8 cellular contexts compared by ENCODE assay signal in the genomic region with DNA sequence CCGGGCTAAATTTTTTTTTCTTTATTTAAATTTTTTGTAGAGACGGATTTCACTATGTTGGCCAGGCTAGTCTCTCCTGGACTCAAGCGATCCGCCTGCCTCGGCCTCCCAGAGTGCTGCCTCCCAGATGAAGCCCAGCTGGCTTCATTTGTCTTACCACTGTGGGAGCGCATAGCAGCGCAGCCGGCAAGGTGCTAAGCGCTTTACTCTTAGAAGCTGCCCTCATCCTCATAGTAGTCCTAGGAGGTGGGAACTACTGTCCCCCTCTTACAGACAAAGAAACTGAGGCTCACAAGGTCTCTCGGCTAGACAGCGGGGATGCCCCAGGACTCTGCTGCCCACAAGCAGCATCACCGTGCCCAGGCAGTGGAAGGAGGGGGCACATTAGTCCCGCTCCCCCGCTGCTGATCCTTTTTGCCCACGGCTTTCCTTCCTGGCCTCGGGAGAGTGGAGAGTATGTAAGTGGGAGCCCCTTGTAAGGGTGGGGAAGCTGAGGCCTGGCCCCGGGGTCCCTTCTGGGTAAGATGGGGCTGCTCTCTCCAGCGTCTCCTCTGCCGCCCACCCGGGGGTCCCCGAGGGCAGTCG. TPM values are rescaled to one million over a fixed set of nuclear protein-coding genes. Genes with fewer than 3 reads are reported as not detected.
DNase-seq lines count a peak whose midpoint lies in the region; ATAC-seq and TF ChIP-seq lines count a peak whose summit lies in the region.

No MANE protein-coding gene starts in this region.

- intact Hi-C loops in MCF 10A (cut with micrococcal nuclease) = no loop called here
- intact Hi-C loops in right lobe of liver (cut with DNase I) = no loop called here
- intact Hi-C loops in thyroid gland (cut with DNase I) = no loop called here

- H3K27ac Mint-ChIP-seq in T-helper 2 cell treated with Interferon-gamma antibody and Interleukin-4, amounts not matched to agents 5 μg/mL and 100 μg/mL, for 36 hours = no peak overlapping the region
- peak overlapping the region; percentile 66 for H3K27ac Mint-ChIP-seq in MCF 10A (ENCODE audit: low read depth, unreplicated experiment)

- H3K4me3 Mint-ChIP-seq in T-helper 2 cell treated with Interferon-gamma antibody and Interleukin-4, amounts not matched to agents 5 μg/mL and 100 μg/mL, for 36 hours = peak overlapping the region; percentile 50
- peak overlapping the region; percentile 68 for H3K4me3 Mint-ChIP-seq in MCF 10A (ENCODE audit: unreplicated experiment)

- H3K4me3 ChIP-seq in right lobe of liver (peak overlapping the region; percentile 49 to 57 (median 51)), thyroid gland (replicated peaks in 1 of 3) (peak overlapping the region; percentile 53 to 78 (median 56))

- DNase-seq in T-helper 2 cell treated with Interferon-gamma antibody and Interleukin-4, amounts not matched to agents 5 μg/mL and 100 μg/mL, for 36 hours (ENCODE audit: low spot score) = no peak
- DNase-seq in T-helper 2 cell = no peak
- DNase-seq in MCF 10A (ENCODE audit: unreplicated experiment) = no peak
- no peak for DNase-seq in right lobe of liver
- DNase-seq in thyroid gland = no peak
- DNase-seq in RPMI8226 = no peak
- no peak for DNase-seq in cortex of kidney (lab: John Stamatoyannopoulos, UW)

- peaks cover 0 to 15% (median 2%) of the 10 kb centered on the region in 4 donors for H3K4me1 ChIP-seq in right lobe of liver
- H3K4me1 ChIP-seq in thyroid gland = peaks cover 8 to 13% of the 10 kb centered on the region in 2 donors

- CTCF ChIA-PET in MCF 10A (lab: Yijun Ruan, JAX) = interaction anchor here (0.7 kb wide), 1 partner anchor 11 kb away, joined by 4 read pairs; no protein-coding TSS in a partner anchor

- ATAC-seq in right lobe of liver (no peak), HG03025 (IDR thresholded peaks at IDR 0.05; ENCODE audit: low FRiP score, unreplicated experiment) (no peak)

- H3K27me3 Mint-ChIP-seq in T-helper 2 cell treated with Interferon-gamma antibody and Interleukin-4, amounts not matched to agents 5 μg/mL and 100 μg/mL, for 36 hours (ENCODE audit: low read depth) = peaks cover 72% of the 10 kb centered on the region
- no peaks in the 10 kb centered on the region for H3K27me3 Mint-ChIP-seq in MCF 10A (ENCODE audit: insufficient read depth, unreplicated experiment)

- POLR2A ChIA-PET in MCF 10A (lab: Yijun Ruan, JAX) = no interaction called here

- H3K27me3 ChIP-seq in right lobe of liver (no peaks in the 10 kb centered on the region), thyroid gland (no peaks in the 10 kb centered on the region)

- TF ChIP-seq CTCF in MCF 10A (IDR thresholded peaks at IDR 0.05; ENCODE audit: unreplicated experiment) = no peak
- TF ChIP-seq CTCF in right lobe of liver (IDR thresholded peaks at IDR 0.05) = no peak
- TF ChIP-seq CTCF in thyroid gland (IDR thresholded peaks at IDR 0.05) = no peak

- 40% methylated on average over 21 of the region's 22 CpGs for WGBS in right lobe of liver (ENCODE audit: insufficient coverage, low coverage, low lambda C conversion rate, missing lambda C conversion rate)
- WGBS in thyroid gland, 2 donors = 40 to 41% methylated on average over 16 to 17 of the region's 22 CpGs

- H3K36me3 ChIP-seq in right lobe of liver = no peaks in the 10 kb centered on the region
- no peaks in the 10 kb centered on the region for H3K36me3 ChIP-seq in thyroid gland

- H3K9me3 ChIP-seq in right lobe of liver (no peaks in the 10 kb centered on the region), thyroid gland (no peaks in the 10 kb centered on the region)

- H3K27ac ChIP-seq in right lobe of liver = no peak overlapping the region
- peak overlapping the region in 2 of 3 donors; percentile 63 to 68 for H3K27ac ChIP-seq in thyroid gland

- H3K4me1 Mint-ChIP-seq in T-helper 2 cell treated with Interferon-gamma antibody and Interleukin-4, amounts not matched to agents 5 μg/mL and 100 μg/mL, for 36 hours (ENCODE audit: low read depth) = peaks cover 1% of the 10 kb centered on the region
- no peaks in the 10 kb centered on the region for H3K4me1 Mint-ChIP-seq in MCF 10A (ENCODE audit: insufficient read depth, unreplicated experiment)

- H3K36me3 Mint-ChIP-seq in T-helper 2 cell treated with Interferon-gamma antibody and Interleukin-4, amounts not matched to agents 5 μg/mL and 100 μg/mL, for 36 hours (ENCODE audit: low read depth) = peaks cover 1% of the 10 kb centered on the region
- no peaks in the 10 kb centered on the region for H3K36me3 Mint-ChIP-seq in MCF 10A (ENCODE audit: insufficient read depth, unreplicated experiment)

- no TSS peak for BruUV-seq in MCF 10A (replicated peaks; lab: Mats Ljungman, UMichigan)

- no peaks in the 10 kb centered on the region for H3K9me3 Mint-ChIP-seq in T-helper 2 cell treated with Interferon-gamma antibody and Interleukin-4, amounts not matched to agents 5 μg/mL and 100 μg/mL, for 36 hours
- no peaks in the 10 kb centered on the region for H3K9me3 Mint-ChIP-seq in MCF 10A (ENCODE audit: unreplicated experiment)

- TF ChIP-seq POLR2A in right lobe of liver (IDR thresholded peaks at IDR 0.05) (no peak), thyroid gland (IDR thresholded peaks at IDR 0.05) (peak in 1 of 2 donors; percentile 22)

RNA-seq across cellular contexts. Expression of a gene that starts 0.7 kb away (rescaled TPM):
- total RNA-seq in MCF 10A (2022) = 6.2 and 12.1 TPM in 2 replicates
- total RNA-seq in right lobe of liver = 10 to 100 TPM in 3 of 6 experiments, 1 to 10 TPM in 3; 3.9 to 14.4 (median 9.0) TPM
- 100 to 1,000 TPM in 2 of 4 donors, 10 to 100 TPM in 2; 32.6 to 158 (median 101) TPM for total RNA-seq in thyroid gland

RNA-seq across cellular contexts. Expression of a gene that starts 14.2 kb away (rescaled TPM):
- total RNA-seq in MCF 10A (2022) = not detected in 2 replicates
- not detected for total RNA-seq in right lobe of liver
- total RNA-seq in thyroid gland = not detected

RNA-seq across cellular contexts. Expression of a gene that starts 29.8 kb away (rescaled TPM):
- total RNA-seq in MCF 10A (2022) (not detected in 2 replicates), right lobe of liver (1 to 10 TPM; 1.0 to 8.3 (median 2.4) TPM), thyroid gland (1 to 10 TPM in 3 of 4 donors, under 1 TPM in 1; 0.27 to 4.0 (median 1.5) TPM)

Comparison
In these comparisons a context has a peak if more than half of its experiments do, and no peak if none do; other contexts are left out.
1. H3K27ac ChIP-seq: peak in thyroid gland (2 of 3); none in right lobe of liver (0 of 3).